In the genomic region with DNA sequence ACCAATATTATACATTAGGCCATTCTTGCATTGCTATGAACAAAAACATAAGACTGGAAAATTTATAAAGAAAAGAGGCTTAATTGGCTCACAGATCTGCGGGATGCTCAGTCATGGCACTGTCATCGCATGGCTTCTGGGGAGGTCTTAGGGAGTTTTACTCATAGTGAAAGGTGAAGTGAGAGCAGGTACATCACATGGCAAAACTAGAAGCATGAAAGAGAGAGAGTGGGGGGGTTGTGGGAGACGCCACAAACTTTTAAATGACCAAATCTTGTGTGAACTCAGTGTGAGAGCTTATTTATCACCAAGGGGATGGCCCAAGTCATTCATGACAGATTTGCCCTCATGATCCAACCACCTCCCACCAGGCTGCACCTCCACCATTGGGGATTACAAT, we compare ENCODE assay signal across 14 cellular contexts.
A peak's percentile ranks its signal among the peaks of the same experiment; 100 is the strongest.
DNase-seq lines count a peak whose midpoint lies in the region; ATAC-seq and TF ChIP-seq lines count a peak whose summit lies in the region.
"Had no signal": no experiment of that assay in that cellular context is flagged by ENCODE, and none has a peak within 500 bp of the region (broad histone marks: within the 10 kb centered on the region; RNA-seq: fewer than 3 reads in every experiment).

No MANE protein-coding gene starts in this region.

- no peak for TF ChIP-seq CTCF in progenitor cell of endocrine pancreas (IDR thresholded peaks at IDR 0.05; ENCODE audit: unreplicated experiment)

- H3K36me3 Mint-ChIP-seq in progenitor cell of endocrine pancreas (ENCODE audit: insufficient read depth) = no peaks in the 10 kb centered on the region
- no peaks in the 10 kb centered on the region for H3K36me3 Mint-ChIP-seq in activated CD4-positive, alpha-beta memory T cell treated with anti-CD3 and anti-CD28 coated beads for 36 hours
- H3K36me3 Mint-ChIP-seq: CD14-positive monocyte; CD4-positive, alpha-beta memory T cell had no signal

- intact Hi-C loops in activated CD4-positive, alpha-beta memory T cell treated with anti-CD3 and anti-CD28 coated beads for 36 hours (cut with micrococcal nuclease) = no loop called here

- CTCF ChIA-PET in activated CD4-positive, alpha-beta memory T cell treated with anti-CD3 and anti-CD28 coated beads for 36 hours (lab: Charles Lee) = no interaction called here

- POLR2A ChIA-PET in activated CD4-positive, alpha-beta memory T cell treated with anti-CD3 and anti-CD28 coated beads for 36 hours (lab: Charles Lee) = no interaction called here

- H3K9me3 Mint-ChIP-seq in progenitor cell of endocrine pancreas (ENCODE audit: low read depth) = no peaks in the 10 kb centered on the region
- no peaks in the 10 kb centered on the region for H3K9me3 Mint-ChIP-seq in activated CD4-positive, alpha-beta memory T cell treated with anti-CD3 and anti-CD28 coated beads for 36 hours
- H3K9me3 Mint-ChIP-seq: GM23338 had no signal

- H3K27me3 Mint-ChIP-seq in progenitor cell of endocrine pancreas = no peaks in the 10 kb centered on the region
- H3K27me3 Mint-ChIP-seq in activated CD4-positive, alpha-beta memory T cell treated with anti-CD3 and anti-CD28 coated beads for 36 hours = no peaks in the 10 kb centered on the region
- H3K27me3 Mint-ChIP-seq: CD4-positive, alpha-beta memory T cell had no signal

- no peak overlapping the region for H3K4me3 Mint-ChIP-seq in progenitor cell of endocrine pancreas (ENCODE audit: low read depth)
- no peak overlapping the region for H3K4me3 Mint-ChIP-seq in activated CD4-positive, alpha-beta memory T cell treated with anti-CD3 and anti-CD28 coated beads for 36 hours
- H3K4me3 Mint-ChIP-seq: CD14-positive monocyte; CD4-positive, alpha-beta memory T cell; GM23338 had no signal

- no peaks in the 10 kb centered on the region for H3K4me1 Mint-ChIP-seq in progenitor cell of endocrine pancreas (ENCODE audit: low read depth)
- no peaks in the 10 kb centered on the region for H3K4me1 Mint-ChIP-seq in activated CD4-positive, alpha-beta memory T cell treated with anti-CD3 and anti-CD28 coated beads for 36 hours (ENCODE audit: low read depth)
- H3K4me1 Mint-ChIP-seq: CD14-positive monocyte; CD4-positive, alpha-beta memory T cell; GM23338 had no signal

- ATAC-seq in GM18511 (IDR thresholded peaks at IDR 0.05; ENCODE audit: unreplicated experiment) = peak; percentile 75
- ATAC-seq in HG02610 (IDR thresholded peaks at IDR 0.05; ENCODE audit: unreplicated experiment) = peak; percentile 58
- ATAC-seq in HG03432 (IDR thresholded peaks at IDR 0.05; ENCODE audit: unreplicated experiment) = peak; percentile 88
- ATAC-seq in GM19351 (IDR thresholded peaks at IDR 0.05; ENCODE audit: unreplicated experiment) = no peak
- ATAC-seq: GM23338 had no signal

- DNase-seq in progenitor cell of endocrine pancreas (ENCODE audit: low spot score, unreplicated experiment) (no peak), DMS153 (lab: John Stamatoyannopoulos, UW) (no peak)
- DNase-seq in activated CD4-positive, alpha-beta memory T cell treated with anti-CD3 and anti-CD28 coated beads for 36 hours = no peak
- DNase-seq: 8988T; CD4-positive, alpha-beta memory T cell; DMS79 treated with DMSO at 0.1 percent for 48 hours; GF-D8; HCEC 1CT had no signal

- H3K27ac Mint-ChIP-seq in progenitor cell of endocrine pancreas = peak overlapping the region; percentile 17
- H3K27ac Mint-ChIP-seq in activated CD4-positive, alpha-beta memory T cell treated with anti-CD3 and anti-CD28 coated beads for 36 hours = no peak overlapping the region
- H3K27ac Mint-ChIP-seq: CD14-positive monocyte; CD4-positive, alpha-beta memory T cell; GM23338 had no signal
